Comparison of ENCODE assay signal across 10 cellular contexts in the genomic region with DNA sequence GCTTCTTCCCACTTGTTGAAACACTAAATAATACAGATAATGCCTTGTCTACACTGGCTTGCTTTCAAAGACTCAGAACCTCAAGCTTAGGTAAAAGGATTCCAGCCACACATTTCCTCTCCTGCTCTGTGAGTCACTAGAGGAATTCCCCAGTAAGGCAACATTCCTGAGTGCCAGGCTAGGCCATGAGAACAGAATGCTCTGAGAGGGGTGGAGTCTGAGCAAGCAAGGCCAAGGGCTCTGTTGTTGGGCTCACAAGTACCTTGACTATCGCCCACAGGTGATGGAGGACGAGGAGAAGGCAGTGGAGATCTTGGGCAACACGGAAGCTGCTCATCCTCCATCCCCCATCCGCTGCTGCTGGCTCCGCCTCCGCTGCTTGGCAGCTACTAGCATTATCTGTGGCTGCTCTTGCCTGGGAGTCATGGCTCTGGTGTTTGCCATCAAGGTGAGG. TPM values are rescaled to one million over a fixed set of nuclear protein-coding genes. Genes with fewer than 3 reads are reported as not detected.
A peak's percentile ranks its signal among the peaks of the same experiment; 100 is the strongest.
DNase-seq lines count a peak whose midpoint lies in the region; ATAC-seq, FAIRE-seq and TF ChIP-seq lines count a peak whose summit lies in the region.
"Had no signal": no experiment of that assay in that cellular context is flagged by ENCODE, and none has a peak within 500 bp of the region (broad histone marks: within the 10 kb centered on the region; RNA-seq: fewer than 3 reads in every experiment).

No MANE protein-coding gene starts in this region.

- TF ChIP-seq CTCF in astrocyte (IDR thresholded peaks at IDR 0.05; ENCODE audit: insufficient read depth, low read depth, low read length) (no peak), kidney epithelial cell (IDR thresholded peaks at IDR 0.05; ENCODE audit: insufficient read depth, low read length, poor library complexity, severe bottlenecking) (no peak), type B pancreatic cell (conservative IDR thresholded peaks at IDR 0.05) (no peak)

- peaks cover 21% of the 10 kb centered on the region for H3K4me1 Mint-ChIP-seq in activated T-cell treated with anti-CD3 and anti-CD28 coated beads, Interleukin-2, amount 50 U/mL, for 24 hours (ENCODE audit: low read depth)
- H3K4me1 Mint-ChIP-seq in astrocyte (ENCODE audit: low read depth, unreplicated experiment) (peaks cover 22% of the 10 kb centered on the region), type B pancreatic cell (ENCODE audit: unreplicated experiment) (peaks cover 13% of the 10 kb centered on the region)

- H2AFZ ChIP-seq in astrocyte (ENCODE audit: low read depth, low read length), result no peak overlapping the region

- H3K27ac Mint-ChIP-seq in activated T-cell treated with anti-CD3 and anti-CD28 coated beads, Interleukin-2, amount 50 U/mL, for 24 hours, result peak overlapping the region; percentile 31
- H3K27ac Mint-ChIP-seq in astrocyte (ENCODE audit: unreplicated experiment), result peak overlapping the region; percentile 97
- peak overlapping the region; percentile 98 for H3K27ac Mint-ChIP-seq in type B pancreatic cell

- H3K27ac ChIP-seq in astrocyte (ENCODE audit: low read depth, low read length), result peak overlapping the region; percentile 81

- peak; percentile 88 for FAIRE-seq in astrocyte (lab: Jason Lieb, UNC)

- H4K20me1 ChIP-seq in astrocyte (ENCODE audit: insufficient read depth, low read length), result peaks cover 43% of the 10 kb centered on the region

- no peak overlapping the region for H3K4me3 Mint-ChIP-seq in activated T-cell treated with anti-CD3 and anti-CD28 coated beads, Interleukin-2, amount 50 U/mL, for 24 hours
- H3K4me3 Mint-ChIP-seq in astrocyte (ENCODE audit: unreplicated experiment) (peak overlapping the region; percentile 55), type B pancreatic cell (peak overlapping the region; percentile 84)

- ATAC-seq in GM21447 (IDR thresholded peaks at IDR 0.05; ENCODE audit: unreplicated experiment), result no peak
- no peak for ATAC-seq in GM21529 (IDR thresholded peaks at IDR 0.05; ENCODE audit: unreplicated experiment)

- H3K36me3 Mint-ChIP-seq in activated T-cell treated with anti-CD3 and anti-CD28 coated beads, Interleukin-2, amount 50 U/mL, for 24 hours (ENCODE audit: low read depth), result peaks cover 84% of the 10 kb centered on the region
- H3K36me3 Mint-ChIP-seq in astrocyte (ENCODE audit: low read depth, unreplicated experiment), result peaks cover 14% of the 10 kb centered on the region
- peaks cover 35% of the 10 kb centered on the region for H3K36me3 Mint-ChIP-seq in type B pancreatic cell

- H3K9ac ChIP-seq in astrocyte (ENCODE audit: low read length), result peak overlapping the region; percentile 32

- peaks cover 49% of the 10 kb centered on the region for H3K36me3 ChIP-seq in astrocyte (ENCODE audit: insufficient read depth, low read length)
- H3K36me3 ChIP-seq in kidney epithelial cell (ENCODE audit: control insufficient read depth, insufficient read depth, low read length), result peaks cover 7% of the 10 kb centered on the region

- H3K4me3 ChIP-seq in astrocyte (ENCODE audit: insufficient read depth, low read depth, low read length) (no peak overlapping the region), kidney epithelial cell (ENCODE audit: low read depth, low read length) (no peak overlapping the region)

- DNase-seq in activated T-cell treated with anti-CD3 and anti-CD28 coated beads, Interleukin-2, amount 50 U/mL, for 24 hours, result no peak
- no peak for DNase-seq in activated T-cell treated with anti-CD3 and anti-CD28 coated beads, Interleukin-2, amount 50 U/mL, for 48 hours
- DNase-seq in astrocyte (ENCODE audit: low read depth), result peak; percentile 89
- peak; percentile 96 for DNase-seq in kidney epithelial cell (ENCODE audit: low read depth)
- no peak for DNase-seq in type B pancreatic cell (ENCODE audit: extremely low spot score, unreplicated experiment)
- DNase-seq in DMS 273 treated with DMSO at 0.1 percent for 48 hours (lab: John Stamatoyannopoulos, UW), result no peak
- DNase-seq: DMS79, hypothalamus had no signal

- H3K79me2 ChIP-seq in astrocyte (ENCODE audit: insufficient read depth, low read length), result peaks cover 12% of the 10 kb centered on the region

- no peaks in the 10 kb centered on the region for H3K27me3 ChIP-seq in astrocyte (ENCODE audit: insufficient read depth, low read length)
- no peaks in the 10 kb centered on the region for H3K27me3 ChIP-seq in kidney epithelial cell (ENCODE audit: control insufficient read depth, insufficient read depth, low read length)

- H3K9me3 ChIP-seq in astrocyte (ENCODE audit: insufficient read depth, low read depth, low read length), result no peaks in the 10 kb centered on the region

- H3K9me3 Mint-ChIP-seq in activated T-cell treated with anti-CD3 and anti-CD28 coated beads, Interleukin-2, amount 50 U/mL, for 24 hours, result no peaks in the 10 kb centered on the region
- H3K9me3 Mint-ChIP-seq in astrocyte (ENCODE audit: unreplicated experiment) (no peaks in the 10 kb centered on the region), type B pancreatic cell (no peaks in the 10 kb centered on the region)

- H3K4me1 ChIP-seq in astrocyte (ENCODE audit: insufficient read depth, low read length), result peaks cover 21% of the 10 kb centered on the region

- peak overlapping the region; percentile 58 for H3K4me2 ChIP-seq in astrocyte (ENCODE audit: low read length)

- H3K27me3 Mint-ChIP-seq in activated T-cell treated with anti-CD3 and anti-CD28 coated beads, Interleukin-2, amount 50 U/mL, for 24 hours, result no peaks in the 10 kb centered on the region
- H3K27me3 Mint-ChIP-seq in astrocyte (ENCODE audit: low read depth, unreplicated experiment) (no peaks in the 10 kb centered on the region), type B pancreatic cell (no peaks in the 10 kb centered on the region)

RNA-seq across cellular contexts. Expression of a gene that starts 6.7 kb away (rescaled TPM):
- total RNA-seq in astrocyte (31.1 and 34.2 TPM in 2 replicates), kidney epithelial cell (23.6 and 32.3 TPM in 2 replicates), type B pancreatic cell (ENCODE audit: low replicate concordance) (41.5 and 42.4 TPM in 2 replicates)

RNA-seq across cellular contexts. Expression of a gene that starts 20.4 kb away (rescaled TPM):
- total RNA-seq in astrocyte (4.0 and 4.1 TPM in 2 replicates), kidney epithelial cell (1.6 and 5.7 TPM in 2 replicates), type B pancreatic cell (ENCODE audit: low replicate concordance) (14.2 and 15.0 TPM in 2 replicates)

RNA-seq across cellular contexts. Expression of a gene that starts 20.6 kb away (rescaled TPM):
- total RNA-seq in astrocyte (85.4 and 94.6 TPM in 2 replicates), kidney epithelial cell (101 and 130 TPM in 2 replicates), type B pancreatic cell (ENCODE audit: low replicate concordance) (107 and 131 TPM in 2 replicates)

RNA-seq across cellular contexts. Expression of a gene that starts 42.5 kb away (rescaled TPM):
- total RNA-seq in astrocyte, result 48.2 and 50.4 TPM in 2 replicates
- total RNA-seq in kidney epithelial cell, result 15.5 and 18.1 TPM in 2 replicates
- total RNA-seq in type B pancreatic cell (ENCODE audit: low replicate concordance), result 62.8 and 73.5 TPM in 2 replicates

RNA-seq across cellular contexts. Expression of a gene that starts 45.5 kb away (rescaled TPM):
- total RNA-seq in astrocyte (17.4 and 17.6 TPM in 2 replicates), kidney epithelial cell (22.8 and 23.9 TPM in 2 replicates), type B pancreatic cell (ENCODE audit: low replicate concordance) (26.9 and 35.5 TPM in 2 replicates)

Comparison
In these comparisons a context has a peak if more than half of its experiments do, and no peak if none do; other contexts are left out.
1. DNase-seq: peak in astrocyte (single experiment) and kidney epithelial cell (single experiment); none in activated T-cell treated with anti-CD3 and anti-CD28 coated beads, Interleukin-2, amount 50 U/mL, for 24 hours (single experiment), activated T-cell treated with anti-CD3 and anti-CD28 coated beads, Interleukin-2, amount 50 U/mL, for 48 hours (0 of 2), type B pancreatic cell (single experiment) and DMS 273 treated with DMSO at 0.1 percent for 48 hours (single experiment).
2. H3K27ac Mint-ChIP-seq: peak in every context shown above with its lines; median percentile 98 in type B pancreatic cell; 97 in astrocyte; 31 in activated T-cell treated with anti-CD3 and anti-CD28 coated beads, Interleukin-2, amount 50 U/mL, for 24 hours.